In genomic region chr5:109866051-109866450, GRCh38 we compare ENCODE assay signal across 15 cellular contexts.
DNase-seq lines count a peak whose midpoint lies in the region; ATAC-seq, FAIRE-seq and TF ChIP-seq lines count a peak whose summit lies in the region.
"Had no signal": no experiment of that assay in that cellular context is flagged by ENCODE, and none has a peak within 500 bp of the region (broad histone marks: within the 10 kb centered on the region; RNA-seq: fewer than 3 reads in every experiment).

No MANE protein-coding gene starts in this region.

- DNase-seq in activated CD8-positive, alpha-beta T cell treated with anti-CD3 and anti-CD28 coated beads for 36 hours, result no peak
- DNase-seq in activated CD8-positive, alpha-beta T cell treated with anti-CD3 and anti-CD28 coated beads, Interleukin-2, amount 10 ng/mL, durations not matched to agents 7 days and 5 days, result no peak
- peak; percentile 88 for DNase-seq in amniotic epithelial cell (ENCODE audit: low read depth)
- peak; percentile 45 for DNase-seq in glomerular visceral epithelial cell (ENCODE audit: extremely low spot score)
- peak; percentile 32 for DNase-seq in urothelium cell line (ENCODE audit: low spot score)
- DNase-seq in BE2C, result no peak
- DNase-seq in stimulated activated effector memory CD8-positive, alpha-beta T cell treated with anti-CD3 and anti-CD28 coated beads, Interleukin-12 subunit alpha, Interleukin-12 subunit beta, amount 100 ng/mL, for 72 hours (ENCODE audit: low spot score in 2 of 2), result no peak
- DNase-seq: activated naive CD4-positive, alpha-beta T cell; hippocampal formation; NCI-H1105 treated with DMSO at 0.1 percent for 48 hours had no signal

- no peaks in the 10 kb centered on the region for H3K36me3 ChIP-seq in BE2C
- H3K36me3 ChIP-seq: right atrium auricular region had no signal

- H3K4me3 ChIP-seq in BE2C (ENCODE audit: low read depth, low read length), result no peak overlapping the region
- H3K4me3 ChIP-seq: right atrium auricular region, tibial nerve had no signal

- H3K4me1 Mint-ChIP-seq in activated CD8-positive, alpha-beta T cell treated with anti-CD3 and anti-CD28 coated beads for 36 hours (ENCODE audit: low read depth), result peaks cover 69% of the 10 kb centered on the region
- peaks cover 17% of the 10 kb centered on the region for H3K4me1 Mint-ChIP-seq in activated CD8-positive, alpha-beta T cell treated with anti-CD3 and anti-CD28 coated beads, Interleukin-2, amount 10 ng/mL, durations not matched to agents 7 days and 5 days (ENCODE audit: low read depth)
- H3K4me1 Mint-ChIP-seq in stimulated activated effector memory CD8-positive, alpha-beta T cell treated with anti-CD3 and anti-CD28 coated beads, Interleukin-12 subunit alpha, Interleukin-12 subunit beta, amount 100 ng/mL, for 72 hours, result peaks cover 21% of the 10 kb centered on the region

- H3K27me3 Mint-ChIP-seq in activated CD8-positive, alpha-beta T cell treated with anti-CD3 and anti-CD28 coated beads for 36 hours, result no peaks in the 10 kb centered on the region
- no peaks in the 10 kb centered on the region for H3K27me3 Mint-ChIP-seq in activated CD8-positive, alpha-beta T cell treated with anti-CD3 and anti-CD28 coated beads, Interleukin-2, amount 10 ng/mL, durations not matched to agents 7 days and 5 days (ENCODE audit: low read depth)
- H3K27me3 Mint-ChIP-seq: activated CD4-positive, alpha-beta memory T cell treated with anti-CD3 and anti-CD28 coated beads for 36 hours had no signal

- POLR2A ChIA-PET in activated CD8-positive, alpha-beta T cell treated with anti-CD3 and anti-CD28 coated beads for 36 hours (lab: Charles Lee), result interaction anchor here (2.2 kb wide), 1 partner anchor 9 kb away, joined by 9 read pairs; no protein-coding TSS in a partner anchor
- POLR2A ChIA-PET in activated CD8-positive, alpha-beta T cell treated with anti-CD3 and anti-CD28 coated beads, Interleukin-2, amount 10 ng/mL, durations not matched to agents 7 days and 5 days (lab: Charles Lee), result no interaction called here

- H3K4me3 Mint-ChIP-seq in activated CD8-positive, alpha-beta T cell treated with anti-CD3 and anti-CD28 coated beads for 36 hours, result no peak overlapping the region
- H3K4me3 Mint-ChIP-seq in activated CD8-positive, alpha-beta T cell treated with anti-CD3 and anti-CD28 coated beads, Interleukin-2, amount 10 ng/mL, durations not matched to agents 7 days and 5 days, result no peak overlapping the region
- no peak overlapping the region for H3K4me3 Mint-ChIP-seq in stimulated activated effector memory CD8-positive, alpha-beta T cell treated with anti-CD3 and anti-CD28 coated beads, Interleukin-12 subunit alpha, Interleukin-12 subunit beta, amount 100 ng/mL, for 72 hours
- H3K4me3 Mint-ChIP-seq: activated CD4-positive, alpha-beta memory T cell treated with anti-CD3 and anti-CD28 coated beads for 36 hours had no signal

- no peak for ATAC-seq in activated CD8-positive, alpha-beta T cell treated with anti-CD3 and anti-CD28 coated beads for 36 hours
- no peak for ATAC-seq in activated CD8-positive, alpha-beta T cell treated with anti-CD3 and anti-CD28 coated beads, Interleukin-2, amount 10 ng/mL, durations not matched to agents 7 days and 5 days
- ATAC-seq in HG02798 (IDR thresholded peaks at IDR 0.05; ENCODE audit: poor library complexity, unreplicated experiment), result no peak
- ATAC-seq in stimulated activated effector memory CD8-positive, alpha-beta T cell treated with anti-CD3 and anti-CD28 coated beads, Interleukin-12 subunit alpha, Interleukin-12 subunit beta, amount 100 ng/mL, for 72 hours, result no peak

- no peaks in the 10 kb centered on the region for H3K9me3 Mint-ChIP-seq in activated CD8-positive, alpha-beta T cell treated with anti-CD3 and anti-CD28 coated beads for 36 hours
- no peaks in the 10 kb centered on the region for H3K9me3 Mint-ChIP-seq in activated CD8-positive, alpha-beta T cell treated with anti-CD3 and anti-CD28 coated beads, Interleukin-2, amount 10 ng/mL, durations not matched to agents 7 days and 5 days (ENCODE audit: insufficient read depth)
- no peaks in the 10 kb centered on the region for H3K9me3 Mint-ChIP-seq in stimulated activated effector memory CD8-positive, alpha-beta T cell treated with anti-CD3 and anti-CD28 coated beads, Interleukin-12 subunit alpha, Interleukin-12 subunit beta, amount 100 ng/mL, for 72 hours
- H3K9me3 Mint-ChIP-seq: activated CD4-positive, alpha-beta memory T cell treated with anti-CD3 and anti-CD28 coated beads for 36 hours had no signal

- H3K9me3 ChIP-seq in BE2C, result no peaks in the 10 kb centered on the region
- H3K9me3 ChIP-seq: right atrium auricular region, tibial nerve had no signal

- no peaks in the 10 kb centered on the region for H3K27me3 ChIP-seq in BE2C
- H3K27me3 ChIP-seq: right atrium auricular region, tibial nerve had no signal

- CTCF ChIA-PET in activated CD8-positive, alpha-beta T cell treated with anti-CD3 and anti-CD28 coated beads for 36 hours (lab: Charles Lee), result interaction anchor here (1.1 kb wide), 1 partner anchor 10 kb away, joined by 3 read pairs; no protein-coding TSS in a partner anchor
- CTCF ChIA-PET in activated CD8-positive, alpha-beta T cell treated with anti-CD3 and anti-CD28 coated beads, Interleukin-2, amount 10 ng/mL, durations not matched to agents 7 days and 5 days (lab: Charles Lee), result no interaction called here

- peaks cover 56% of the 10 kb centered on the region for H3K36me3 Mint-ChIP-seq in activated CD8-positive, alpha-beta T cell treated with anti-CD3 and anti-CD28 coated beads for 36 hours (ENCODE audit: low read depth)
- H3K36me3 Mint-ChIP-seq in activated CD8-positive, alpha-beta T cell treated with anti-CD3 and anti-CD28 coated beads, Interleukin-2, amount 10 ng/mL, durations not matched to agents 7 days and 5 days (ENCODE audit: low read depth), result peaks cover 55% of the 10 kb centered on the region
- H3K36me3 Mint-ChIP-seq in stimulated activated effector memory CD8-positive, alpha-beta T cell treated with anti-CD3 and anti-CD28 coated beads, Interleukin-12 subunit alpha, Interleukin-12 subunit beta, amount 100 ng/mL, for 72 hours, result peaks cover 53% of the 10 kb centered on the region

- H3K27ac Mint-ChIP-seq in activated CD8-positive, alpha-beta T cell treated with anti-CD3 and anti-CD28 coated beads for 36 hours, result peak overlapping the region; percentile 13
- H3K27ac Mint-ChIP-seq in activated CD8-positive, alpha-beta T cell treated with anti-CD3 and anti-CD28 coated beads, Interleukin-2, amount 10 ng/mL, durations not matched to agents 7 days and 5 days, result no peak overlapping the region
- no peak overlapping the region for H3K27ac Mint-ChIP-seq in stimulated activated effector memory CD8-positive, alpha-beta T cell treated with anti-CD3 and anti-CD28 coated beads, Interleukin-12 subunit alpha, Interleukin-12 subunit beta, amount 100 ng/mL, for 72 hours
- H3K27ac Mint-ChIP-seq: activated CD4-positive, alpha-beta memory T cell treated with anti-CD3 and anti-CD28 coated beads for 36 hours had no signal

- peaks cover 19% of the 10 kb centered on the region for H3K4me1 ChIP-seq in BE2C
- H3K4me1 ChIP-seq: right atrium auricular region, tibial nerve had no signal

- FAIRE-seq in urothelium cell line (lab: Jason Lieb, UNC), result no peak
- FAIRE-seq: G401.6 had no signal

- no peak for TF ChIP-seq CTCF in activated CD8-positive, alpha-beta T cell treated with anti-CD3 and anti-CD28 coated beads for 36 hours (IDR thresholded peaks at IDR 0.05)
- no peak for TF ChIP-seq CTCF in BE2C (IDR thresholded peaks at IDR 0.05; ENCODE audit: low read depth, low read length)

- intact Hi-C loops in activated CD8-positive, alpha-beta T cell treated with anti-CD3 and anti-CD28 coated beads for 36 hours (cut with micrococcal nuclease), result no loop called here

Comparison
In these comparisons a context has a peak if more than half of its experiments do, and no peak if none do; other contexts are left out.
1. DNase-seq: peak in amniotic epithelial cell (single experiment), glomerular visceral epithelial cell (single experiment) and urothelium cell line (single experiment); none in activated CD8-positive, alpha-beta T cell treated with anti-CD3 and anti-CD28 coated beads for 36 hours (single experiment), activated CD8-positive, alpha-beta T cell treated with anti-CD3 and anti-CD28 coated beads, Interleukin-2, amount 10 ng/mL, durations not matched to agents 7 days and 5 days (single experiment), BE2C (single experiment) and stimulated activated effector memory CD8-positive, alpha-beta T cell treated with anti-CD3 and anti-CD28 coated beads, Interleukin-12 subunit alpha, Interleukin-12 subunit beta, amount 100 ng/mL, for 72 hours (0 of 2).